7 cellular contexts compared by ENCODE assay signal in the genomic region with DNA sequence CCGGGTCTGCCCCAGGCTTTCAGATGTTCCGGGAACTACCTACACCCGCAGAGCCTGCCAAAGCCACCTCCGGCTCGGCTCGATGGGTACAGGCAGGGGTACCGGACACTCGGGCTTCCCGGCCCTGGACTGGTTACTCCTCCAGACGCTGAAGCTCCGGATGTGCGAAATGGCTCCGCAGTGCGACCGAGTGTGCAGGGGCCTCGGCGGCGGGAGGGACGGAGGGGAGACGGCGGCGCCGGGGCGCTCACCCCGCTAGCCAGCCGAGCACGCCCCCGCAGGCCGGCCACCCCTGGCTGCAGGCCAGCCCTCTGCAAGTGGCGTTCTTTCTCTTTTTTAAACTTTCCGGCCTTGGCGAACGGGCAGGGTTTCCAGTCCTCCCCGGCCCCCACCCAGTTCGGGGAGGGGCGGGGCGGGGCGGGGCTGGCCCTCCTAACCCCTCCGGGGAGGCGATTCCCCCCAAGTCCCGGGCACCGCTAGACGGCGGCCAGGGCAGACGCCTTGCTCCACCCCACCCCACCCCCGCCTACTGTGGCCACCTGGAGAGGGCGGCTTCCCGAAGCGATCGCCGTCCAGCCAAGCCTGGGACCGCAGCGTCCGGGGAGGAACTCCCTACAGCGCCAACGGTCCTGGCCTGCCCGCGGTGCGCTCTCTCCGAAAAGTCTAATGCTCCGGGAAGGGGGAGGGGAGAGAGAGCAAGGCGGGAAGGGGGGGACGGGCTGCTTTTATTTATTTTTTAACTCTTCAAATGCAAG. TPM values are rescaled to one million over a fixed set of nuclear protein-coding genes. Genes with fewer than 3 reads are reported as not detected.
DNase-seq lines count a peak whose midpoint lies in the region; ATAC-seq, FAIRE-seq and TF ChIP-seq lines count a peak whose summit lies in the region.

No MANE protein-coding gene starts in this region.

- FAIRE-seq in kidney (lab: Jason Lieb, UNC), result no peak

- H3K27me3 ChIP-seq in HUES64 (ENCODE audit: insufficient read depth, low read length), result peaks cover 40% of the 10 kb centered on the region

- H3K9me3 ChIP-seq in HUES64 (ENCODE audit: insufficient read depth, low read depth, low read length) (no peaks in the 10 kb centered on the region), kidney (ENCODE audit: control insufficient read depth in 1 of 2, low read length in 2 of 2) (no peaks in the 10 kb centered on the region)

- H3K4me1 Mint-ChIP-seq in stimulated activated naive B cell treated with anti-CD40 and anti-IgM and Interleukin-4, amounts not matched to agents 10 μg/mL and 1 μg/mL and 100 μg/mL, for 72 hours, result peaks cover 41 to 77% of the 10 kb centered on the region in 2 donors

- DNase-seq in astrocyte of the hippocampus (ENCODE audit: low read depth, low spot score) (peak; percentile 46), kidney (peak; percentile 84)
- DNase-seq in stimulated activated naive B cell treated with anti-CD40 and anti-IgM and Interleukin-4, amounts not matched to agents 10 μg/mL and 1 μg/mL and 100 μg/mL, for 72 hours, result no peak

- no peak overlapping the region for H3K27ac Mint-ChIP-seq in stimulated activated naive B cell treated with anti-CD40 and anti-IgM and Interleukin-4, amounts not matched to agents 10 μg/mL and 1 μg/mL and 100 μg/mL, for 72 hours

- H3K36me3 ChIP-seq in HUES64 (ENCODE audit: insufficient read depth, low read length) (no peaks in the 10 kb centered on the region), kidney (ENCODE audit: control insufficient read depth in 1 of 2, insufficient read depth in 2 of 2, low read length in 2 of 2) (no peaks in the 10 kb centered on the region)

- H3K36me3 Mint-ChIP-seq in stimulated activated naive B cell treated with anti-CD40 and anti-IgM and Interleukin-4, amounts not matched to agents 10 μg/mL and 1 μg/mL and 100 μg/mL, for 72 hours, result peaks cover 4 to 18% of the 10 kb centered on the region in 2 donors

- H3K9me3 Mint-ChIP-seq in stimulated activated naive B cell treated with anti-CD40 and anti-IgM and Interleukin-4, amounts not matched to agents 10 μg/mL and 1 μg/mL and 100 μg/mL, for 72 hours, result no peaks in the 10 kb centered on the region

- peak; percentile 16 to 38 for ATAC-seq in stimulated activated naive B cell treated with anti-CD40 and anti-IgM and Interleukin-4, amounts not matched to agents 10 μg/mL and 1 μg/mL and 100 μg/mL, for 72 hours (replicated peaks)
- ATAC-seq in HG02938 (IDR thresholded peaks at IDR 0.05; ENCODE audit: unreplicated experiment) (no peak), HG03175 (IDR thresholded peaks at IDR 0.05; ENCODE audit: unreplicated experiment) (no peak), GM21723 (IDR thresholded peaks at IDR 0.05; ENCODE audit: unreplicated experiment) (no peak)

- H3K4me1 ChIP-seq in HUES64 (ENCODE audit: insufficient read depth, low read length), result peaks cover 44% of the 10 kb centered on the region
- peaks cover 7 to 26% of the 10 kb centered on the region in 2 donors for H3K4me1 ChIP-seq in kidney (ENCODE audit: control insufficient read depth in 1 of 2, insufficient read depth in 1 of 2, low read depth in 1 of 2, low read length in 2 of 2)

- peak overlapping the region; percentile 60 to 77 for H3K4me3 Mint-ChIP-seq in stimulated activated naive B cell treated with anti-CD40 and anti-IgM and Interleukin-4, amounts not matched to agents 10 μg/mL and 1 μg/mL and 100 μg/mL, for 72 hours

- H3K4me3 ChIP-seq in HUES64 (ENCODE audit: low read length) (peak overlapping the region; percentile 65), kidney (ENCODE audit: low read length in 2 of 2) (no peak overlapping the region)

- H3K27me3 Mint-ChIP-seq in stimulated activated naive B cell treated with anti-CD40 and anti-IgM and Interleukin-4, amounts not matched to agents 10 μg/mL and 1 μg/mL and 100 μg/mL, for 72 hours, result peaks cover 0 to 33% of the 10 kb centered on the region in 2 donors

- peak overlapping the region; percentile 93; the same call in 1 of the 2 replicates for H3K27ac ChIP-seq in HUES64 (ENCODE audit: low read depth, low read length)
- H3K27ac ChIP-seq in kidney (ENCODE audit: low read depth in 2 of 2, low read length in 2 of 2), result no peak overlapping the region

- WGBS in HUES64, result under 1% methylated on average over 59 of the region's 63 CpGs

- no peak for TF ChIP-seq CTCF in kidney (IDR thresholded peaks at IDR 0.05; ENCODE audit: borderline replicate concordance, extremely low read depth, insufficient read depth)

- intact Hi-C loops in kidney (cut with DNase I), result no loop called here

- H3K9ac ChIP-seq in HUES64 (ENCODE audit: low read depth, low read length) (peak overlapping the region; percentile 81), kidney (ENCODE audit: low read length in 2 of 2) (no peak overlapping the region)

RNA-seq across cellular contexts. Expression of a gene that starts 7.5 kb away (rescaled TPM):
- polyA plus RNA-seq in HUES64 (2013, experiment 1 of 2), result 34.7 TPM
- 31.5 TPM for polyA plus RNA-seq in HUES64 (2013, experiment 2 of 2)
- 33.9 TPM for total RNA-seq in kidney
- 7.7 TPM for polyA plus RNA-seq in kidney (ENCODE audit: insufficient read depth, low read depth, low replicate concordance)

Comparison
In these comparisons a context has a peak if more than half of its experiments do, and no peak if none do; other contexts are left out.
1. ATAC-seq: peak in stimulated activated naive B cell treated with anti-CD40 and anti-IgM and Interleukin-4, amounts not matched to agents 10 μg/mL and 1 μg/mL and 100 μg/mL, for 72 hours (2 of 2); none in HG02938 (single experiment), HG03175 (single experiment) and GM21723 (single experiment).